Comparison of ENCODE assay signal across 8 cellular contexts in the genomic region with DNA sequence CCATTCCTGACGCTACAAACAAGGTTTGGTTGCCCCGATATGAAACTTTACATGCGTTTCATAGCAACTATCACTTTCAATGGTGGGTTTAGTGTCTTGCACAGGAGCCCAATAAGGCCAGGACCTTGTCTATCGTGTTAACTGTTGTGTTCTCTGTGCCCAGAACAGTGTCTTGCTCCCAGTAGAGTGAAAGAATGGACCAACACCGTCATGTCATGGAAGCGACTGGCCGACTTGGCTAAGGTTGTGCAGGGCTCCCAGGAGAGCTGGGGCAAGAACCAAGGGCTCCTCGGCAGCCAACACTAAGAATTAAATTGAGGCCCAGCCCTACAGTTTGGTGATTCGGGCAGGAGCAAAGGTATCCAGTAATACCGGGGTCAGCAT. TPM values are rescaled to one million over a fixed set of nuclear protein-coding genes. Genes with fewer than 3 reads are reported as not detected.
DNase-seq lines count a peak whose midpoint lies in the region; ATAC-seq and TF ChIP-seq lines count a peak whose summit lies in the region.

No MANE protein-coding gene starts in this region.

- H3K4me1 ChIP-seq in DOHH2 (ENCODE audit: control insufficient read depth, low read length) (peaks cover 66% of the 10 kb centered on the region), prostate gland (replicated peaks) (no peaks in the 10 kb centered on the region)

- peak overlapping the region; percentile 71 for H3K4me2 ChIP-seq in DOHH2 (ENCODE audit: low read length)

- H3K27ac Mint-ChIP-seq in activated B cell treated with CpG ODN at 0.5 μM for 24 hours (no peak overlapping the region), glutamatergic neuron (ENCODE audit: unreplicated experiment) (no peak overlapping the region)

- POLR2A ChIA-PET in activated B cell treated with CpG ODN at 0.5 μM for 24 hours (lab: Charles Lee): interaction anchor here (0.8 to 1.5 kb wide), 2 partner anchors 29 to 38 kb away, joined by 4 to 5 read pairs; a partner anchor contains a TSS

- 34% methylated on average over 10 of the region's 10 CpGs for WGBS in prostate gland

- H3K36me3 Mint-ChIP-seq in activated B cell treated with CpG ODN at 0.5 μM for 24 hours (ENCODE audit: low read depth) (no peaks in the 10 kb centered on the region), glutamatergic neuron (ENCODE audit: unreplicated experiment) (no peaks in the 10 kb centered on the region)

- TF ChIP-seq CTCF in DOHH2 (IDR thresholded peaks at IDR 0.05; ENCODE audit: low read depth, low read length, poor library complexity, severe bottlenecking) (no peak), activated B cell treated with CpG ODN at 0.5 μM for 24 hours (IDR thresholded peaks at IDR 0.05) (no peak), glutamatergic neuron (IDR thresholded peaks at IDR 0.05; ENCODE audit: partially characterized antibody, unreplicated experiment) (no peak), prostate gland (IDR thresholded peaks at IDR 0.05) (no peak)

- H3K27me3 ChIP-seq in DOHH2 (ENCODE audit: control insufficient read depth, low read length): no peaks in the 10 kb centered on the region
- H3K27me3 ChIP-seq in prostate gland (replicated peaks; ENCODE audit: insufficient read depth): no peaks in the 10 kb centered on the region

- H3K9me2 ChIP-seq in DOHH2 (replicated peaks; ENCODE audit: control insufficient read depth, low read length): no peaks in the 10 kb centered on the region

- H3K9me3 ChIP-seq in DOHH2 (ENCODE audit: control insufficient read depth, insufficient read depth, low read length) (no peaks in the 10 kb centered on the region), prostate gland (no peaks in the 10 kb centered on the region)

- peaks cover 7% of the 10 kb centered on the region for H3F3A ChIP-seq in DOHH2 (ENCODE audit: control insufficient read depth, insufficient read depth)

- H3K27ac ChIP-seq in DOHH2 (ENCODE audit: low read depth, low read length) (peak overlapping the region; percentile 76), prostate gland (peak overlapping the region; percentile 89 to 90)

- H3K4me3 ChIP-seq in DOHH2 (ENCODE audit: low read length) (peak overlapping the region; percentile 80), prostate gland (peak overlapping the region; percentile 52 to 56)

- peak overlapping the region; percentile 69 for H3K4me3 Mint-ChIP-seq in activated B cell treated with CpG ODN at 0.5 μM for 24 hours
- H3K4me3 Mint-ChIP-seq in glutamatergic neuron (ENCODE audit: unreplicated experiment): peak overlapping the region; percentile 71

- peaks cover 8% of the 10 kb centered on the region for H3K4me1 Mint-ChIP-seq in activated B cell treated with CpG ODN at 0.5 μM for 24 hours
- H3K4me1 Mint-ChIP-seq in glutamatergic neuron (ENCODE audit: low read depth, unreplicated experiment): no peaks in the 10 kb centered on the region

- no peaks in the 10 kb centered on the region for H4K20me1 ChIP-seq in DOHH2 (ENCODE audit: control insufficient read depth, insufficient read depth, low read depth, low read length)

- DNase-seq in activated B cell treated with CpG ODN at 0.5 μM for 24 hours (no peak), glutamatergic neuron (no peak), prostate gland (ENCODE audit: low spot score) (no peak), cerebellar nuclear complex (lab: John Stamatoyannopoulos, UW) (no peak), SKM-1 (lab: John Stamatoyannopoulos, UW; ENCODE audit: unreplicated experiment) (no peak)

- H3K9me3 Mint-ChIP-seq in activated B cell treated with CpG ODN at 0.5 μM for 24 hours (no peaks in the 10 kb centered on the region), glutamatergic neuron (ENCODE audit: unreplicated experiment) (no peaks in the 10 kb centered on the region)

- CTCF ChIA-PET in activated B cell treated with CpG ODN at 0.5 μM for 24 hours (lab: Charles Lee): no interaction called here

- ATAC-seq in activated B cell treated with CpG ODN at 0.5 μM for 24 hours (ENCODE audit: low read depth) (no peak), HG02981 (IDR thresholded peaks at IDR 0.05; ENCODE audit: unreplicated experiment) (no peak), HG03196 (IDR thresholded peaks at IDR 0.05; ENCODE audit: unreplicated experiment) (no peak)

- H3K27me3 Mint-ChIP-seq in activated B cell treated with CpG ODN at 0.5 μM for 24 hours (peaks cover 16% of the 10 kb centered on the region), glutamatergic neuron (ENCODE audit: unreplicated experiment) (peaks cover 4% of the 10 kb centered on the region)

- intact Hi-C loops in activated B cell treated with CpG ODN at 0.5 μM for 24 hours (cut with micrococcal nuclease): loop anchor here (2.0 kb wide), 1 partner anchor 38 kb away; no protein-coding TSS in a partner anchor
- intact Hi-C loops in prostate gland (cut with DNase I): no loop called here

- no peak for TF ChIP-seq POLR2A in prostate gland (IDR thresholded peaks at IDR 0.05)

- peaks cover 32% of the 10 kb centered on the region for H3K79me2 ChIP-seq in DOHH2 (ENCODE audit: control insufficient read depth, low read length)

- H3K36me3 ChIP-seq in DOHH2 (ENCODE audit: control insufficient read depth, low read length): peaks cover 4% of the 10 kb centered on the region; the same call in 1 of the 2 replicates
- H3K36me3 ChIP-seq in prostate gland: no peaks in the 10 kb centered on the region

RNA-seq across cellular contexts. Expression of a gene that starts 0.5 kb away (rescaled TPM):
- total RNA-seq in activated B cell treated with CpG ODN at 0.5 μM for 24 hours: 0.88 and 1.1 TPM in 2 replicates
- total RNA-seq in glutamatergic neuron (ENCODE audit: unreplicated experiment): 1.0 TPM
- 10 to 100 TPM; 50.4 to 61.1 TPM for total RNA-seq in prostate gland

RNA-seq across cellular contexts. Expression of a gene that starts 29.6 kb away (rescaled TPM):
- total RNA-seq in activated B cell treated with CpG ODN at 0.5 μM for 24 hours (120 and 133 TPM in 2 replicates), glutamatergic neuron (ENCODE audit: unreplicated experiment) (289 TPM), prostate gland (100 to 1,000 TPM; 219 to 269 TPM)

Comparison
In these comparisons a context has a peak if more than half of its experiments do, and no peak if none do; other contexts are left out.
1. RNA of a gene that starts 0.5 kb away (total RNA-seq): 50.4 to 61.1 TPM in prostate gland; 0.88 to 1.1 TPM in activated B cell treated with CpG ODN at 0.5 μM for 24 hours and 1.0 TPM in glutamatergic neuron (single experiment); every median in the first group is over 10 times any median in the second.